10 cellular contexts compared by ENCODE assay signal in the genomic region with DNA sequence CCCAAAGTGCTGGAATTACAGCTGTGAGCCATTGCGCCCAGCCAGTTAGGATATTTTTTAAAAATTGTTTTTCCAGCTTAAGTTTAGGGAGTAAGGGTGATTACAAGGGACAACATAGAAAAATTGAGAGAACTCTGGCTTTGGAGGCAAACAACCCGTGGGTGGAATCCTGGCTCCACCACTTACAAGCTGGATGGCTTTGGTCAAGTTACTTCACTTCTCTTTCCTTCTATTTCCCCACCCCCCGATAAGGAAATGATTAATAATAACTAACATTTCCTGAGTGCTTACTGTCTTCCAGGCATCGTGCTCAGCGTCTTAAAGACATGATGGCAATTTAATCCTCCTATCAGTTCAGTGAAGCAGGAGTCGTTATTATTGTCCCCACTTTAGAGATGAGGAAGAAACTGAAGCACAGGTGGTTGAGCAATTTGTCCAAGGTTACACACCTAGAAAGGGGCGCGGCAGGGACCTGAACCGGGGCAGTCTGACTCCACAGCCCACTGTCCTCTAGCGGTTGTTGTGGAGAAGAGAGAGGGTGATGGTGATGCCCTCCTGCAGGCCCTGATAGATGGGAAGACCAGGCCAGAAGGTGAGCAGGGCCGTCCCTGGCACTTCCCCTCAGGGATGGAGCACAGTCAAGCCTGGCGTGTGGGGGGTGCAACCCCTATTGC. TPM values are rescaled to one million over a fixed set of nuclear protein-coding genes. Genes with fewer than 3 reads are reported as not detected.
DNase-seq lines count a peak whose midpoint lies in the region; ATAC-seq and TF ChIP-seq lines count a peak whose summit lies in the region.
"Had no signal": no experiment of that assay in that cellular context is flagged by ENCODE, and none has a peak within 500 bp of the region (broad histone marks: within the 10 kb centered on the region; RNA-seq: fewer than 3 reads in every experiment).

No MANE protein-coding gene starts in this region.

- DNase-seq in Right ventricle myocardium superior = no peak
- no peak for DNase-seq in right atrium auricular region (ENCODE audit: low spot score)
- peak; percentile 20 for DNase-seq in glomerular endothelial cell (ENCODE audit: extremely low read depth, low read depth, low spot score)
- DNase-seq in T1000 (lab: John Stamatoyannopoulos, UW) = no peak
- DNase-seq in NCI-H2107 (lab: John Stamatoyannopoulos, UW) = no peak
- DNase-seq: DND-41; NCI-H446; stimulated activated CD4-positive, alpha-beta T cell treated with anti-CD3 and anti-CD28 coated beads, Interleukin-1b, Interleukin-23, amount 100 ng/mL, for 48 hours had no signal

- H3K27me3 ChIP-seq in right atrium auricular region = no peaks in the 10 kb centered on the region

- no peaks in the 10 kb centered on the region for H3K36me3 ChIP-seq in right atrium auricular region

- H3K4me1 ChIP-seq in right atrium auricular region = peaks cover 0 to 19% of the 10 kb centered on the region in 2 donors

- ATAC-seq in Right ventricle myocardium superior (ENCODE audit: poor library complexity) (peak; percentile 35), HG03342 (IDR thresholded peaks at IDR 0.05; ENCODE audit: unreplicated experiment) (no peak)

- H3K27ac ChIP-seq in right atrium auricular region = peak overlapping the region in 1 of 2 donors; percentile 47

- H3K9me3 ChIP-seq in right atrium auricular region = no peaks in the 10 kb centered on the region

- TF ChIP-seq CTCF in right atrium auricular region (IDR thresholded peaks at IDR 0.05) = no peak

- intact Hi-C loops in Right ventricle myocardium superior (cut with DNase I) = no loop called here

- H3K4me3 ChIP-seq in right atrium auricular region = no peak overlapping the region

RNA-seq across cellular contexts. Expression of a gene that starts 16.7 kb away (rescaled TPM):
- total RNA-seq in Right ventricle myocardium superior (10.6 TPM), right atrium auricular region (1 to 10 TPM; 4.6 to 9.8 TPM), glomerular endothelial cell (not detected in 2 replicates)

RNA-seq across cellular contexts. Expression of a gene that starts 30.2 kb away (rescaled TPM):
- total RNA-seq in Right ventricle myocardium superior = not detected
- total RNA-seq in right atrium auricular region = under 1 TPM in 1 of 2 donors, not detected in 1; 0.83 TPM
- total RNA-seq in glomerular endothelial cell = not detected in 2 replicates
- total RNA-seq: RPMI7951 had no signal

RNA-seq across cellular contexts. Expression of a gene that starts 41.3 kb away (rescaled TPM):
- 0.38 TPM for total RNA-seq in Right ventricle myocardium superior
- total RNA-seq in right atrium auricular region = 1 to 10 TPM in 1 of 2 donors, not detected in 1; 2.1 TPM
- total RNA-seq in glomerular endothelial cell = not detected in 2 replicates
- total RNA-seq: RPMI7951 had no signal

RNA-seq across cellular contexts. Expression of a gene that starts 52.4 kb away (rescaled TPM):
- total RNA-seq in Right ventricle myocardium superior (not detected), right atrium auricular region (under 1 TPM in 1 of 2 donors, not detected in 1; 0.08 TPM), glomerular endothelial cell (not detected in 2 replicates)
- total RNA-seq: RPMI7951 had no signal
